8 cellular contexts compared by ENCODE assay signal in the genomic region with DNA sequence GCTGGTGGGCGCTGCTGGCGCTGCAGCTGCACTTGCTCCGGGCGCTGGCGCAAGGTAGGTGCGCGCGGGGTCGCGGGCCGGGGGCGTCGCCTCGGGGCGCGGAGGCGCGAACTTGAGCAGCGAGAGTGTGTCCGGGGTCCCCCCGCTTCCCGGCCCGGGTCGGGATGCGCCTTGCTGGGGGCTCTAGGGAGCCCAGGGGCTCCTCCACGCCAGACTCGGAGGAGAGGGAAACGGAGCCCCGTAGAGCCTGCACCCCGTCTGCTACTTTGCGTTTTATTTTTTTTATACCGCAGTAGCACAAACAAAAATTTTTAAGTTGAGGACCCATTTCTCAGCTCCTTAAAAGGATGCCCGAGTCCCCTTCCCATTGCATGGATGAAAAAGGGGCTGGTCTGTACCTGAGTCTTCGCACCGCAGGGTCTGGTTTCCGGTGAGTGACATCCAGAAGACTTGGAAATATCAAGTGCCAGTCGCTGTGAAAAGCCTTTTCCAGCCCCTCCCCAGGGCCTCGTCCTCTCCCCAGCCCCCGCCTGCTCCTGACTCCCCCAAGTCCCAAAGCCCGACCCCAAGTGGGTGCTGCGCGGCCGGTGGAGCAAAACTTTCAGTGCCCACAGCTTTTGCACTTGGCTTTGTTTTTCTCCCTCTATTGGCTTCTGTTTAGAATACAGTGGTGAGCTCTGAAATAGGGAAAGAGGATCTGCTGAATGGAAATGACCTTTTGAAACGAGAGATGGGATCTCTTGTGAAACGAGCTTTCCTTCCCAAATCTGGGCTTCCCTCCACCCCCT. TPM values are rescaled to one million over a fixed set of nuclear protein-coding genes. Genes with fewer than 3 reads are reported as not detected.
DNase-seq lines count a peak whose midpoint lies in the region; ATAC-seq and TF ChIP-seq lines count a peak whose summit lies in the region.

No MANE protein-coding gene starts in this region.

- BruUV-seq in IMR-90 (replicated peaks; lab: Mats Ljungman, UMichigan) = no TSS peak

- in situ Hi-C loops in IMR-90 (cut with MboI; ENCODE audit: low sequenced_read_pairs) = no loop called here

- no peak overlapping the region for H2AK5ac ChIP-seq in IMR-90 (ENCODE audit: low read depth, low read length)

- no peak overlapping the region for H2BK5ac ChIP-seq in IMR-90 (ENCODE audit: low read depth, low read length, poor library complexity, severe bottlenecking)

- H3K36me3 ChIP-seq in BE2C (no peaks in the 10 kb centered on the region), IMR-90 (ENCODE audit: control insufficient read depth, insufficient read depth, low read length) (no peaks in the 10 kb centered on the region), urinary bladder (ENCODE audit: insufficient read depth) (no peaks in the 10 kb centered on the region)

- 0% methylated on average over 2 of the region's 45 CpGs; no CpG with 5 or more reads in 1 of the 2 experiments for WGBS in IMR-90 (ENCODE audit: extremely low coverage in 2 of 2, insufficient read length in 1 of 2), 2 experiments
- under 1% methylated on average over 45 of the region's 45 CpGs for WGBS in urinary bladder

- no peak overlapping the region for H3K27ac ChIP-seq in IMR-90 (ENCODE audit: insufficient read depth, low read length)
- H3K27ac ChIP-seq in VCaP = peak overlapping the region; percentile 63
- H3K27ac ChIP-seq in urinary bladder (ENCODE audit: low read depth) = no peak overlapping the region

- H2BK15ac ChIP-seq in IMR-90 (ENCODE audit: low read depth, low read length) = no peak overlapping the region

- intact Hi-C loops in IMR-90 (cut with micrococcal nuclease) = loop anchor here (1.0 to 10.0 kb wide), 6 partner anchors 133 to 1329 kb away; no protein-coding TSS in a partner anchor

- no peak overlapping the region for H4K91ac ChIP-seq in IMR-90 (ENCODE audit: insufficient read depth, low read depth, low read length)

- no peak overlapping the region for H3K14ac ChIP-seq in IMR-90 (replicated peaks; ENCODE audit: low read depth, low read length)

- TF ChIP-seq POLR2A in IMR-90 (IDR thresholded peaks at IDR 0.05; ENCODE audit: low read depth, low read length) = no peak

- no peak overlapping the region for H2BK20ac ChIP-seq in IMR-90 (ENCODE audit: low read depth, low read length)

- no peak overlapping the region for H3K23ac ChIP-seq in IMR-90 (ENCODE audit: low read depth, low read length)

- peak overlapping the region; percentile 69; the same call in 1 of the 2 replicates for H3K4me2 ChIP-seq in IMR-90 (ENCODE audit: low read depth, low read length)

- H3K9me3 ChIP-seq in BE2C (no peaks in the 10 kb centered on the region), IMR-90 (ENCODE audit: control insufficient read depth, insufficient read depth, low read length) (no peaks in the 10 kb centered on the region)

- H3K79me1 ChIP-seq in IMR-90 (ENCODE audit: low read depth in 1 of 2, low read length in 2 of 2) = no peaks in the 10 kb centered on the region

- no peak overlapping the region for H3K9ac ChIP-seq in IMR-90 (ENCODE audit: low read depth, low read length)

- peaks cover 36% of the 10 kb centered on the region for H3K27me3 ChIP-seq in BE2C
- peaks cover 14% of the 10 kb centered on the region for H3K27me3 ChIP-seq in IMR-90 (ENCODE audit: control insufficient read depth, insufficient read depth, low read length)

- TF ChIP-seq CTCF in BE2C (IDR thresholded peaks at IDR 0.05; ENCODE audit: low read depth, low read length) (peak; percentile 9; the same call in 1 of the 2 replicates), IMR-90 (conservative IDR thresholded peaks at IDR 0.05; ENCODE audit: low read depth, low read length) (no peak), VCaP (conservative IDR thresholded peaks at IDR 0.05) (peak; percentile 61), epithelial cell of proximal tubule (conservative IDR thresholded peaks at IDR 0.05; ENCODE audit: low read depth, low read length) (peak; percentile 38)

- H2BK120ac ChIP-seq in IMR-90 (ENCODE audit: low read depth, low read length) = no peak overlapping the region

- H3K56ac ChIP-seq in IMR-90 (ENCODE audit: extremely low read depth, insufficient read depth, low read length) = no peak overlapping the region

- DNase-seq in BE2C (no peak), IMR-90 (peak; percentile 29), epithelial cell of proximal tubule (ENCODE audit: low read depth) (no peak), myocyte (ENCODE audit: low read depth) (peak; percentile 72)
- DNase-seq in effector CD8-positive, alpha-beta T cell (lab: John Stamatoyannopoulos, UW) = no peak

- no peaks in the 10 kb centered on the region for H3K9me1 ChIP-seq in IMR-90 (ENCODE audit: insufficient read depth, low read length)

- TF ChIP-seq RAD21 in IMR-90 (IDR thresholded peaks at IDR 0.05; ENCODE audit: low read length) = no peak

- H4K20me1 ChIP-seq in IMR-90 (ENCODE audit: insufficient read depth, low read length) = no peaks in the 10 kb centered on the region

- POLR2A ChIA-PET in IMR-90 (lab: Charles Lee; ENCODE audit: unreplicated experiment) = interaction anchor here (0.7 kb wide), 1 partner anchor 347 kb away, joined by 3 read pairs; no protein-coding TSS in a partner anchor

- no peak overlapping the region for H3K4me3 ChIP-seq in BE2C (ENCODE audit: low read depth, low read length)
- H3K4me3 ChIP-seq in IMR-90 (ENCODE audit: insufficient read depth, low read depth, low read length) = peak overlapping the region; percentile 15; the same call in 1 of the 2 replicates
- peak overlapping the region; percentile 82 for H3K4me3 ChIP-seq in epithelial cell of proximal tubule (ENCODE audit: low read depth, low read length)
- peak overlapping the region; percentile 94 for H3K4me3 ChIP-seq in urinary bladder (ENCODE audit: low read depth, low read length)

- H4K5ac ChIP-seq in IMR-90 (ENCODE audit: low read depth, low read length) = no peak overlapping the region

- CTCF ChIA-PET in IMR-90 (lab: Yijun Ruan, JAX) = no interaction called here

- H2AFZ ChIP-seq in IMR-90 (replicated peaks; ENCODE audit: low read length, poor library complexity) = no peak overlapping the region

- ATAC-seq in IMR-90 (ENCODE audit: low read depth) (no peak), GM18909 (IDR thresholded peaks at IDR 0.05; ENCODE audit: poor library complexity, unreplicated experiment) (no peak)

- dilution Hi-C loops in IMR-90 (cut with HindIII; ENCODE audit: low sequenced_read_pairs, unreplicated experiment) = no loop called here

- H3K4me1 ChIP-seq in BE2C (no peaks in the 10 kb centered on the region), IMR-90 (ENCODE audit: control insufficient read depth, insufficient read depth, low read length) (no peaks in the 10 kb centered on the region; the same call in 1 of the 2 replicates), urinary bladder (ENCODE audit: insufficient read depth) (no peaks in the 10 kb centered on the region)

- no peak overlapping the region for H3K4ac ChIP-seq in IMR-90 (ENCODE audit: low read depth, low read length)

- no peak overlapping the region for H2AK9ac ChIP-seq in IMR-90 (replicated peaks; ENCODE audit: low read depth, low read length, poor library complexity)

- no peak overlapping the region for H3K18ac ChIP-seq in IMR-90 (ENCODE audit: low read depth, low read length)

- H4K8ac ChIP-seq in IMR-90 (ENCODE audit: low read depth in 2 of 2, low read length in 2 of 2) = no peak overlapping the region

TF ChIP-seq in IMR-90, 13 proteins besides CTCF, POLR2A, EP300 and RAD21:
- no peak for TF ChIP-seq CEBPB (IDR thresholded peaks at IDR 0.05; ENCODE audit: low read depth, low read length)
- no peak for TF ChIP-seq SMC3 (IDR thresholded peaks at IDR 0.05; ENCODE audit: low read depth, low read length)
- no peak for TF ChIP-seq FOS (IDR thresholded peaks at IDR 0.05; ENCODE audit: low read depth, low read length)
- TF ChIP-seq MAZ (IDR thresholded peaks at IDR 0.05; ENCODE audit: borderline replicate concordance, low read depth, low read length) = no peak
- TF ChIP-seq MAFK (IDR thresholded peaks at IDR 0.05; ENCODE audit: low read depth, low read length) = no peak
- TF ChIP-seq MXI1 (IDR thresholded peaks at IDR 0.05; ENCODE audit: borderline replicate concordance, low read depth, low read length) = no peak
- no peak for TF ChIP-seq RFX5 (IDR thresholded peaks at IDR 0.05; ENCODE audit: low read depth, low read length)
- TF ChIP-seq, protein P1, sequence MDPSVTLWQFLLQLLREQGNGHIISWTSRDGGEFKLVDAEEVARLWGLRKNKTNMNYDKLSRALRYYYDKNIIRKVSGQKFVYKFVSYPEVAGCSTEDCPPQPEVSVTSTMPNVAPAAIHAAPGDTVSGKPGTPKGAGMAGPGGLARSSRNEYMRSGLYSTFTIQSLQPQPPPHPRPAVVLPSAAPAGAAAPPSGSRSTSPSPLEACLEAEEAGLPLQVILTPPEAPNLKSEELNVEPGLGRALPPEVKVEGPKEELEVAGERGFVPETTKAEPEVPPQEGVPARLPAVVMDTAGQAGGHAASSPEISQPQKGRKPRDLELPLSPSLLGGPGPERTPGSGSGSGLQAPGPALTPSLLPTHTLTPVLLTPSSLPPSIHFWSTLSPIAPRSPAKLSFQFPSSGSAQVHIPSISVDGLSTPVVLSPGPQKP (IDR thresholded peaks at IDR 0.05; ENCODE audit: borderline replicate concordance, low read depth, low read length) = no peak
- TF ChIP-seq CHD1 (IDR thresholded peaks at IDR 0.05; ENCODE audit: low read depth, low read length) = no peak
- TF ChIP-seq, protein P2, sequence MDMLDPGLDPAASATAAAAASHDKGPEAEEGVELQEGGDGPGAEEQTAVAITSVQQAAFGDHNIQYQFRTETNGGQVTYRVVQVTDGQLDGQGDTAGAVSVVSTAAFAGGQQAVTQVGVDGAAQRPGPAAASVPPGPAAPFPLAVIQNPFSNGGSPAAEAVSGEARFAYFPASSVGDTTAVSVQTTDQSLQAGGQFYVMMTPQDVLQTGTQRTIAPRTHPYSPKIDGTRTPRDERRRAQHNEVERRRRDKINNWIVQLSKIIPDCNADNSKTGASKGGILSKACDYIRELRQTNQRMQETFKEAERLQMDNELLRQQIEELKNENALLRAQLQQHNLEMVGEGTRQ (IDR thresholded peaks at IDR 0.05; ENCODE audit: low read depth, low read length) = no peak
- TF ChIP-seq RCOR1 (IDR thresholded peaks at IDR 0.05; ENCODE audit: insufficient replicate concordance, low read length) = no peak
- no peak for TF ChIP-seq BHLHE40 (IDR thresholded peaks at IDR 0.05; ENCODE audit: low read depth, low read length)
- TF ChIP-seq NFE2L2 (IDR thresholded peaks at IDR 0.05; ENCODE audit: low read depth, low read length) = no peak

RNA-seq across cellular contexts. Expression of a gene that starts 1.0 kb away (rescaled TPM):
- polyA plus RNA-seq in BE2C (2012; ENCODE audit: insufficient read depth, insufficient read length, low read depth) = 0.25 TPM
- 1.1 and 1.6 TPM in 2 replicates for total RNA-seq in IMR-90 (2012; rRNA removed)
- 1.3 and 1.5 TPM in 2 replicates for polyA plus RNA-seq in IMR-90 (2012; rRNA removed)
- polyA plus RNA-seq in IMR-90 (2012; cell fraction: cytosol; rRNA removed) = 1.0 and 1.4 TPM in 2 replicates
- polyA plus RNA-seq in IMR-90 (2012; cell fraction: nucleus; rRNA removed; ENCODE audit: low replicate concordance) = 3.7 and 4.4 TPM in 2 replicates
- 0.75 and 2.6 TPM in 2 replicates for total RNA-seq in epithelial cell of proximal tubule
- 1.9 and 2.8 TPM in 2 replicates for total RNA-seq in myocyte
- 2.3 TPM for polyA plus RNA-seq in myocyte (2012)
- total RNA-seq in urinary bladder = 15.1 TPM
- polyA plus RNA-seq in urinary bladder = 9.8 TPM

Comparison
In these comparisons a context has a peak if more than half of its experiments do, and no peak if none do; other contexts are left out.
1. DNase-seq: peak in IMR-90 (single experiment) and myocyte (single experiment); none in BE2C (single experiment), epithelial cell of proximal tubule (single experiment) and effector CD8-positive, alpha-beta T cell (single experiment).